ENCODE assay signal across 16 cellular contexts in genomic region chr14:58969951-58970751, GRCh38.
DNase-seq lines count a peak whose midpoint lies in the region; ATAC-seq and TF ChIP-seq lines count a peak whose summit lies in the region.
"Had no signal": no experiment of that assay in that cellular context is flagged by ENCODE, and none has a peak within 500 bp of the region (broad histone marks: within the 10 kb centered on the region; RNA-seq: fewer than 3 reads in every experiment).

No MANE protein-coding gene starts in this region.

- H3K9me3 Mint-ChIP-seq in neural progenitor cell = no peaks in the 10 kb centered on the region
- H3K9me3 Mint-ChIP-seq: immature natural killer cell; natural killer cell treated with Interleukin-12 subunit alpha and Interleukin-12 subunit beta and Interleukin-15 and Interleukin-18, amount 100 ng/mL, for 72 hours had no signal

- H3K4me2 ChIP-seq in neural progenitor cell = peak overlapping the region; percentile 4

- peak overlapping the region; percentile 5 for H3K27ac Mint-ChIP-seq in neural progenitor cell
- H3K27ac Mint-ChIP-seq: immature natural killer cell; natural killer cell treated with Interleukin-12 subunit alpha and Interleukin-12 subunit beta and Interleukin-15 and Interleukin-18, amount 100 ng/mL, for 72 hours had no signal

- H3K4me3 ChIP-seq in choroid plexus epithelial cell (ENCODE audit: low read depth, low read length) (no peak overlapping the region), neural progenitor cell (no peak overlapping the region), coronary artery (no peak overlapping the region), testis (no peak overlapping the region)

- H3K4me3 Mint-ChIP-seq in neural progenitor cell = no peak overlapping the region
- H3K4me3 Mint-ChIP-seq: immature natural killer cell; natural killer cell treated with Interleukin-12 subunit alpha and Interleukin-12 subunit beta and Interleukin-15 and Interleukin-18, amount 100 ng/mL, for 72 hours had no signal

- H3K9ac ChIP-seq in neural progenitor cell = no peak overlapping the region

- intact Hi-C loops in testis (cut with DNase I; ENCODE audit: low total_unique reads) = no loop called here

- no peaks in the 10 kb centered on the region for H3K36me3 ChIP-seq in neural progenitor cell
- no peaks in the 10 kb centered on the region for H3K36me3 ChIP-seq in testis (ENCODE audit: low read depth, missing control alignments)

- no peaks in the 10 kb centered on the region for H3K9me3 ChIP-seq in neural progenitor cell (ENCODE audit: low read depth)
- no peaks in the 10 kb centered on the region for H3K9me3 ChIP-seq in testis

- no peaks in the 10 kb centered on the region for H3F3A ChIP-seq in neural progenitor cell (ENCODE audit: low read depth)

- H3K27me3 Mint-ChIP-seq in neural progenitor cell (ENCODE audit: insufficient read depth, low read depth) = peaks cover 3% of the 10 kb centered on the region
- H3K27me3 Mint-ChIP-seq: natural killer cell treated with Interleukin-12 subunit alpha and Interleukin-12 subunit beta and Interleukin-15 and Interleukin-18, amount 100 ng/mL, for 72 hours had no signal

- DNase-seq in choroid plexus epithelial cell (ENCODE audit: low read depth) (peak; percentile 79), neural progenitor cell (ENCODE audit: low spot score) (peak; percentile 28), coronary artery (ENCODE audit: low spot score) (no peak), testis (no peak), T-helper 1 cell (no peak)
- no peak for DNase-seq in activated effector memory CD4-positive, alpha-beta T cell treated with anti-CD3 and anti-CD28 coated beads, Interleukin-2, amount 50 U/mL, for 16 hours
- DNase-seq: activated CD8-positive, alpha-beta memory T cell treated with anti-CD3 and anti-CD28 coated beads, Interleukin-2, amount 50 U/mL, for 4 hours; amniotic stem cell; immature natural killer cell; KBM-7; NCI-H2081; OCI-M1; stimulated activated CD8-positive, alpha-beta memory T cell treated with anti-CD3 and anti-CD28 coated beads, Interleukin-4, amount 100 ng/mL, for 48 hours had no signal

- TF ChIP-seq CTCF in choroid plexus epithelial cell (conservative IDR thresholded peaks at IDR 0.05; ENCODE audit: low read depth, low read length) (peak; percentile 13), neural progenitor cell (IDR thresholded peaks at IDR 0.05) (no peak), coronary artery (IDR thresholded peaks at IDR 0.05) (no peak), testis (IDR thresholded peaks at IDR 0.05) (no peak)

- no peak for TF ChIP-seq POLR2A in testis (IDR thresholded peaks at IDR 0.05)

- 68 to 70% methylated on average over 10 of the region's 10 CpGs for whole genome bisulfite sequencing in testis, 2 donors

- H4K20me1 ChIP-seq in neural progenitor cell (ENCODE audit: low read depth) = no peaks in the 10 kb centered on the region

- H3K79me2 ChIP-seq in neural progenitor cell (ENCODE audit: low read depth) = no peaks in the 10 kb centered on the region

- no peaks in the 10 kb centered on the region for H3K36me3 Mint-ChIP-seq in neural progenitor cell
- H3K36me3 Mint-ChIP-seq: immature natural killer cell; natural killer cell treated with Interleukin-12 subunit alpha and Interleukin-12 subunit beta and Interleukin-15 and Interleukin-18, amount 100 ng/mL, for 72 hours had no signal

- ATAC-seq in GM19023 (IDR thresholded peaks at IDR 0.05; ENCODE audit: unreplicated experiment) = peak; percentile 65
- ATAC-seq in HG03442 (IDR thresholded peaks at IDR 0.05; ENCODE audit: unreplicated experiment) = peak; percentile 62

- H3K27ac ChIP-seq in neural progenitor cell (no peak overlapping the region), coronary artery (peak overlapping the region in 1 of 2 donors; percentile 3), testis (no peak overlapping the region)

- H3K4me1 Mint-ChIP-seq in neural progenitor cell = no peaks in the 10 kb centered on the region
- H3K4me1 Mint-ChIP-seq: immature natural killer cell had no signal

- peak overlapping the region; percentile 21 for H2AFZ ChIP-seq in neural progenitor cell (replicated peaks)

- peaks cover 15% of the 10 kb centered on the region for H3K4me1 ChIP-seq in neural progenitor cell
- H3K4me1 ChIP-seq in testis = peaks cover 7% of the 10 kb centered on the region

- no peaks in the 10 kb centered on the region for H3K27me3 ChIP-seq in neural progenitor cell
- no peaks in the 10 kb centered on the region for H3K27me3 ChIP-seq in testis

Comparison
In these comparisons a context has a peak if more than half of its experiments do, and no peak if none do; other contexts are left out.
1. DNase-seq: peak in choroid plexus epithelial cell (single experiment) and neural progenitor cell (single experiment); none in coronary artery (single experiment), activated effector memory CD4-positive, alpha-beta T cell treated with anti-CD3 and anti-CD28 coated beads, Interleukin-2, amount 50 U/mL, for 16 hours (single experiment), testis (single experiment) and T-helper 1 cell (0 of 5).